Comparison of ENCODE assay signal across 1 cellular context in the genomic region with DNA sequence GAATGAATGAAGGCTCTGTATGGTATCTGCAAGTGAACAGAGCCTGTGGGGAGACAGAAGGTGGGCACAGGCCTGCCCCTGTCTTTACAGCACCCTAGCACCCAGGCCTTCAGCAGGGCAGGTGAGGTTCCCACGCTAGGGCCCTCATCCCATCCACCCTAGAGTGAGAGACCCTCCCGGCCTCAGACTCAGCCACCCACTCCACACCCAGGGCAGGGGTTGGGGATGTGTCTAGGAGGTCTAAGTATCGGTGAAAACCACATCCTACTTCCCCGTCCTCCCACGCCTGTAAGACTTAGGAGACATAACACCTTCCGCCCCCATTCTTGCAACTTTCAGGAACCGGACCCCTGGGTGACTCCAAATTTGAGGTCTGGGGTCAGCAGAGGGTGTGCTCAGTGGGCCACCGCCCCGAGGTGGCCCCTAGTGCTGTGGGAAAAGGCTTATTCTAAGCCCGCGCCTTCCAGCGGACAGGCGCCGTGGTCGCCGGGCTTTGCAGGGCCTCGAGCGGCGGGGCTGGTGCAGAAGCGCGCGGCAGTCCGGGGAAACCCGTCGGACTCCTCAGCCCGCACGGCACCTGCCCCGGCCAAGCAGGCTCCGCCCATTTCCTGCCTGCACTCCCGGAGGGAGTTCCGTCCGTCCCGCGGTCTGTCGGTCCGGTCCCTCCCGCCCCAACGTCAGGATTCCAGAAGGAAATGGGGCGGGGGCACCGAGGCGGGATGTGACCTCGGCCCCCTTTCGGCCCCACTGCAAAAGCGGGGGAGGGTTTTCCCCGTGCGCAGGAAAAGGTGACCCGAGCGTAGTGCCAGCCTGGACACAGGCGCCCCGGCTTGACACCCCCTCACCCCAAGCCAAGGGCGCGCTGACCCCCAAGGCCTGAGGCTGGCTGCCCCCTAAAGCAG.
TF ChIP-seq lines count a peak whose summit lies in the region.

No MANE protein-coding gene starts in this region.

TF ChIP-seq in K562, 482 proteins besides CTCF, POLR2A, EP300 and RAD21 (continued from another document and continues in another):
- TF ChIP-seq, protein P1, sequence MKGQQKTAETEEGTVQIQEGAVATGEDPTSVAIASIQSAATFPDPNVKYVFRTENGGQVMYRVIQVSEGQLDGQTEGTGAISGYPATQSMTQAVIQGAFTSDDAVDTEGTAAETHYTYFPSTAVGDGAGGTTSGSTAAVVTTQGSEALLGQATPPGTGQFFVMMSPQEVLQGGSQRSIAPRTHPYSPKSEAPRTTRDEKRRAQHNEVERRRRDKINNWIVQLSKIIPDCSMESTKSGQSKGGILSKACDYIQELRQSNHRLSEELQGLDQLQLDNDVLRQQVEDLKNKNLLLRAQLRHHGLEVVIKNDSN (CRISPR knock-in tag; IDR thresholded peaks at IDR 0.05) = no peak
- TF ChIP-seq, protein P2, sequence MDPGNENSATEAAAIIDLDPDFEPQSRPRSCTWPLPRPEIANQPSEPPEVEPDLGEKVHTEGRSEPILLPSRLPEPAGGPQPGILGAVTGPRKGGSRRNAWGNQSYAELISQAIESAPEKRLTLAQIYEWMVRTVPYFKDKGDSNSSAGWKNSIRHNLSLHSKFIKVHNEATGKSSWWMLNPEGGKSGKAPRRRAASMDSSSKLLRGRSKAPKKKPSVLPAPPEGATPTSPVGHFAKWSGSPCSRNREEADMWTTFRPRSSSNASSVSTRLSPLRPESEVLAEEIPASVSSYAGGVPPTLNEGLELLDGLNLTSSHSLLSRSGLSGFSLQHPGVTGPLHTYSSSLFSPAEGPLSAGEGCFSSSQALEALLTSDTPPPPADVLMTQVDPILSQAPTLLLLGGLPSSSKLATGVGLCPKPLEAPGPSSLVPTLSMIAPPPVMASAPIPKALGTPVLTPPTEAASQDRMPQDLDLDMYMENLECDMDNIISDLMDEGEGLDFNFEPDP (CRISPR knock-in tag; IDR thresholded peaks at IDR 0.05) = no peak
- TF ChIP-seq HOXB6 (CRISPR knock-in tag; IDR thresholded peaks at IDR 0.05; ENCODE audit: borderline replicate concordance) (no peak), ZKSCAN8 (CRISPR knock-in tag; IDR thresholded peaks at IDR 0.05) (no peak), ZNF354B (CRISPR knock-in tag; IDR thresholded peaks at IDR 0.05) (no peak), BRF1 (IDR thresholded peaks at IDR 0.05; ENCODE audit: borderline replicate concordance, extremely low read depth, insufficient read length) (no peak), ZNF316 (IDR thresholded peaks at IDR 0.05) (no peak), RUNX1 (IDR thresholded peaks at IDR 0.05; ENCODE audit: low read depth) (no peak), FIP1L1 (IDR thresholded peaks at IDR 0.05; ENCODE audit: low read depth, low read length, poor library complexity, severe bottlenecking) (no peak), WHSC1 (IDR thresholded peaks at IDR 0.05; ENCODE audit: low read length) (no peak), ZBTB7A (IDR thresholded peaks at IDR 0.05; ENCODE audit: borderline replicate concordance, control insufficient read depth, low read depth, low read length) (peak; percentile 70; the same call in 1 of the 2 replicates), TRIM28 (IDR thresholded peaks at IDR 0.05) (no peak), ZBED1 (IDR thresholded peaks at IDR 0.05) (no peak), RBM25 (IDR thresholded peaks at IDR 0.05; ENCODE audit: low read depth, low read length, severe bottlenecking) (no peak), RCOR1 (IDR thresholded peaks at IDR 0.05; ENCODE audit: borderline replicate concordance in 1 of 2, low read depth in 2 of 2, low read length in 2 of 2) (0 out of 4 replicates have a peak, but pooled peaks of 1 of the 2 experiments have one; percentile 18), HDAC6 (IDR thresholded peaks at IDR 0.05; ENCODE audit: low read depth, low read length) (no peak), ZNF12 (CRISPR knock-in tag; IDR thresholded peaks at IDR 0.05) (no peak), ZNF586 (CRISPR knock-in tag; conservative IDR thresholded peaks at IDR 0.05) (no peak), ZBTB17 (CRISPR knock-in tag; IDR thresholded peaks at IDR 0.05) (peak; percentile 50; the same call in 1 of the 2 replicates), ZNF347 (CRISPR knock-in tag; IDR thresholded peaks at IDR 0.05; ENCODE audit: low read depth) (no peak), CC2D1A (IDR thresholded peaks at IDR 0.05) (no peak), PPARD (CRISPR knock-in tag; IDR thresholded peaks at IDR 0.05) (no peak), CBFB (CRISPR knock-in tag; IDR thresholded peaks at IDR 0.05) (no peak), ASH1L (IDR thresholded peaks at IDR 0.05; ENCODE audit: borderline replicate concordance, low read depth, partially characterized antibody) (no peak), ZSCAN29 (IDR thresholded peaks at IDR 0.05) (no peak), ZNF197 (CRISPR knock-in tag; IDR thresholded peaks at IDR 0.05; ENCODE audit: low read depth) (no peak), NFXL1 (CRISPR knock-in tag; IDR thresholded peaks at IDR 0.05) (no peak), ZNF121 (CRISPR knock-in tag; conservative IDR thresholded peaks at IDR 0.05) (no peak), KDM5B (IDR thresholded peaks at IDR 0.05; ENCODE audit: insufficient replicate concordance, low read depth, low read length) (peak; percentile 34)
- TF ChIP-seq, protein P3, sequence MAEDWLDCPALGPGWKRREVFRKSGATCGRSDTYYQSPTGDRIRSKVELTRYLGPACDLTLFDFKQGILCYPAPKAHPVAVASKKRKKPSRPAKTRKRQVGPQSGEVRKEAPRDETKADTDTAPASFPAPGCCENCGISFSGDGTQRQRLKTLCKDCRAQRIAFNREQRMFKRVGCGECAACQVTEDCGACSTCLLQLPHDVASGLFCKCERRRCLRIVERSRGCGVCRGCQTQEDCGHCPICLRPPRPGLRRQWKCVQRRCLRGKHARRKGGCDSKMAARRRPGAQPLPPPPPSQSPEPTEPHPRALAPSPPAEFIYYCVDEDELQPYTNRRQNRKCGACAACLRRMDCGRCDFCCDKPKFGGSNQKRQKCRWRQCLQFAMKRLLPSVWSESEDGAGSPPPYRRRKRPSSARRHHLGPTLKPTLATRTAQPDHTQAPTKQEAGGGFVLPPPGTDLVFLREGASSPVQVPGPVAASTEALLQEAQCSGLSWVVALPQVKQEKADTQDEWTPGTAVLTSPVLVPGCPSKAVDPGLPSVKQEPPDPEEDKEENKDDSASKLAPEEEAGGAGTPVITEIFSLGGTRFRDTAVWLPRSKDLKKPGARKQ (CRISPR knock-in tag; IDR thresholded peaks at IDR 0.05) = no peak
- TF ChIP-seq, protein P4, sequence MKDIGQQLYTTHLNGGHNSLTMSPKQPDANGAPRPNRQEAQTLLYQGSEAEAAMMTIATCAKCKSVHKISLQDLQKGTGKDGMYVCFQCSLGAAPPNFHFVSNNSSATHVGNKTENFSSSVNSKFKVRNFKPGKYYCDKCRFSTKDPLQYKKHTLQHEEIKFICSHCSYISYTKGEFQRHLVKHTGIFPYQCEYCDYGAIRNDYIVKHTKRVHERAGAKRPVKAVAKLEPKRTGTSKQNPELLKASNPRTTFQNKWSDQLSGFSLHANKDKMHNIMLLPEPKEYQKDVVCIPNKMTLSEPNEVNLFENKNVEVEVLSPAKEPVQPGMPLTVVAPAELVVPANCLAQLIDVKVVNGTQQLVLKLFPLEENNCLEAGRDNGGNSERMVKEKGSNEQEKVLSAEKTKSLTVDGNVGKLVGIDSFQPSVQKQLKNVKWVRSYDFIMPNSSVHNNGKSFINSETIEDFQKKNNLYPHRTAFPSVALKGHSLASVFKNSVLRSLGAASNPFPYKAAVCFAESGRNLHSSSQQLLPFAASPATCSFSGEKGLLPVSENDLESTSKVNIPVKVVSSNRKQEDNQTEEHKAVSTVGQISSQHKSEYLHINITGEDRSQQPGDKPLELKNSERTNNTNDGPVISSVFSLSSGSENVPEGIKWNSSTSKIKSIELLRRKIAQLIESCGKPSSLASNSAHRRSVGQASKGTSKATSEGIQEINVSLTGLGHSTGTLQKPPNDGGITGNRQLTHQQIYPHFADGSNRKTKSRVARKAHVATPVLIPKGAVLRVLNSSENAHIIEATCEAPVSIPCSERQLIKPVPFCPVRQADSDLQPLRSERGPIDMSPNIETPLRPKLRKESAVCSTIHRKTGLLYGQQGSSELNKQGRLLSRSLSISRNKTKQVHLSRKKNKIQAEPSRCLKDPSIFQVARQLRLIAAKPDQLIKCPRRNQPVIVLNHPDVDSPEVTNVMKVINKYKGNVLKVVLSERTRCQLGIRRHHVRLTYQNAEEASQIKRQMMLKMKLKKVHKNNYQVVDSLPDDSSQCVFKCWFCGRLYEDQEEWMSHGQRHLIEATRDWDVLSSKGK (CRISPR knock-in tag; IDR thresholded peaks at IDR 0.05) = no peak
- TF ChIP-seq, protein P5, sequence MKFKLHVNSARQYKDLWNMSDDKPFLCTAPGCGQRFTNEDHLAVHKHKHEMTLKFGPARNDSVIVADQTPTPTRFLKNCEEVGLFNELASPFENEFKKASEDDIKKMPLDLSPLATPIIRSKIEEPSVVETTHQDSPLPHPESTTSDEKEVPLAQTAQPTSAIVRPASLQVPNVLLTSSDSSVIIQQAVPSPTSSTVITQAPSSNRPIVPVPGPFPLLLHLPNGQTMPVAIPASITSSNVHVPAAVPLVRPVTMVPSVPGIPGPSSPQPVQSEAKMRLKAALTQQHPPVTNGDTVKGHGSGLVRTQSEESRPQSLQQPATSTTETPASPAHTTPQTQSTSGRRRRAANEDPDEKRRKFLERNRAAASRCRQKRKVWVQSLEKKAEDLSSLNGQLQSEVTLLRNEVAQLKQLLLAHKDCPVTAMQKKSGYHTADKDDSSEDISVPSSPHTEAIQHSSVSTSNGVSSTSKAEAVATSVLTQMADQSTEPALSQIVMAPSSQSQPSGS (CRISPR knock-in tag; IDR thresholded peaks at IDR 0.05) = no peak
- TF ChIP-seq, protein P6, sequence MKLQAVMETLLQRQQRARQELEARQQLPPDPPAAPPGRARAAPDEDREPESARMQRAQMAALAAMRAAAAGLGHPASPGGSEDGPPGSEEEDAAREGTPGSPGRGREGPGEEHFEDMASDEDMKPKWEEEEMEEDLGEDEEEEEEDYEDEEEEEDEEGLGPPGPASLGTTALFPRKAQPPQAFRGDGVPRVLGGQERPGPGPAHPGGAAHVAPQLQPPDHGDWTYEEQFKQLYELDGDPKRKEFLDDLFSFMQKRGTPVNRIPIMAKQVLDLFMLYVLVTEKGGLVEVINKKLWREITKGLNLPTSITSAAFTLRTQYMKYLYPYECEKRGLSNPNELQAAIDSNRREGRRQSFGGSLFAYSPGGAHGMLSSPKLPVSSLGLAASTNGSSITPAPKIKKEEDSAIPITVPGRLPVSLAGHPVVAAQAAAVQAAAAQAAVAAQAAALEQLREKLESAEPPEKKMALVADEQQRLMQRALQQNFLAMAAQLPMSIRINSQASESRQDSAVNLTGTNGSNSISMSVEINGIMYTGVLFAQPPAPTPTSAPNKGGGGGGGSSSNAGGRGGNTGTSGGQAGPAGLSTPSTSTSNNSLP (IDR thresholded peaks at IDR 0.05; ENCODE audit: borderline replicate concordance, low read depth, low read length) = no peak
- TF ChIP-seq, protein P7, sequence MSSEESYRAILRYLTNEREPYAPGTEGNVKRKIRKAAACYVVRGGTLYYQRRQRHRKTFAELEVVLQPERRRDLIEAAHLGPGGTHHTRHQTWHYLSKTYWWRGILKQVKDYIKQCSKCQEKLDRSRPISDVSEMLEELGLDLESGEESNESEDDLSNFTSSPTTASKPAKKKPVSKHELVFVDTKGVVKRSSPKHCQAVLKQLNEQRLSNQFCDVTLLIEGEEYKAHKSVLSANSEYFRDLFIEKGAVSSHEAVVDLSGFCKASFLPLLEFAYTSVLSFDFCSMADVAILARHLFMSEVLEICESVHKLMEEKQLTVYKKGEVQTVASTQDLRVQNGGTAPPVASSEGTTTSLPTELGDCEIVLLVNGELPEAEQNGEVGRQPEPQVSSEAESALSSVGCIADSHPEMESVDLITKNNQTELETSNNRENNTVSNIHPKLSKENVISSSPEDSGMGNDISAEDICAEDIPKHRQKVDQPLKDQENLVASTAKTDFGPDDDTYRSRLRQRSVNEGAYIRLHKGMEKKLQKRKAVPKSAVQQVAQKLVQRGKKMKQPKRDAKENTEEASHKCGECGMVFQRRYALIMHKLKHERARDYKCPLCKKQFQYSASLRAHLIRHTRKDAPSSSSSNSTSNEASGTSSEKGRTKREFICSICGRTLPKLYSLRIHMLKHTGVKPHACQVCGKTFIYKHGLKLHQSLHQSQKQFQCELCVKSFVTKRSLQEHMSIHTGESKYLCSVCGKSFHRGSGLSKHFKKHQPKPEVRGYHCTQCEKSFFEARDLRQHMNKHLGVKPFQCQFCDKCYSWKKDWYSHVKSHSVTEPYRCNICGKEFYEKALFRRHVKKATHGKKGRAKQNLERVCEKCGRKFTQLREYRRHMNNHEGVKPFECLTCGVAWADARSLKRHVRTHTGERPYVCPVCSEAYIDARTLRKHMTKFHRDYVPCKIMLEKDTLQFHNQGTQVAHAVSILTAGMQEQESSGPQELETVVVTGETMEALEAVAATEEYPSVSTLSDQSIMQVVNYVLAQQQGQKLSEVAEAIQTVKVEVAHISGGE (CRISPR knock-in tag; IDR thresholded peaks at IDR 0.05) = peak; percentile 64 to 94 (median 92); a peak in 5 of 6 replicates
- TF ChIP-seq, protein P8, sequence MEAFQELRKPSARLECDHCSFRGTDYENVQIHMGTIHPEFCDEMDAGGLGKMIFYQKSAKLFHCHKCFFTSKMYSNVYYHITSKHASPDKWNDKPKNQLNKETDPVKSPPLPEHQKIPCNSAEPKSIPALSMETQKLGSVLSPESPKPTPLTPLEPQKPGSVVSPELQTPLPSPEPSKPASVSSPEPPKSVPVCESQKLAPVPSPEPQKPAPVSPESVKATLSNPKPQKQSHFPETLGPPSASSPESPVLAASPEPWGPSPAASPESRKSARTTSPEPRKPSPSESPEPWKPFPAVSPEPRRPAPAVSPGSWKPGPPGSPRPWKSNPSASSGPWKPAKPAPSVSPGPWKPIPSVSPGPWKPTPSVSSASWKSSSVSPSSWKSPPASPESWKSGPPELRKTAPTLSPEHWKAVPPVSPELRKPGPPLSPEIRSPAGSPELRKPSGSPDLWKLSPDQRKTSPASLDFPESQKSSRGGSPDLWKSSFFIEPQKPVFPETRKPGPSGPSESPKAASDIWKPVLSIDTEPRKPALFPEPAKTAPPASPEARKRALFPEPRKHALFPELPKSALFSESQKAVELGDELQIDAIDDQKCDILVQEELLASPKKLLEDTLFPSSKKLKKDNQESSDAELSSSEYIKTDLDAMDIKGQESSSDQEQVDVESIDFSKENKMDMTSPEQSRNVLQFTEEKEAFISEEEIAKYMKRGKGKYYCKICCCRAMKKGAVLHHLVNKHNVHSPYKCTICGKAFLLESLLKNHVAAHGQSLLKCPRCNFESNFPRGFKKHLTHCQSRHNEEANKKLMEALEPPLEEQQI (IDR thresholded peaks at IDR 0.05) = no peak
- TF ChIP-seq, protein P9, sequence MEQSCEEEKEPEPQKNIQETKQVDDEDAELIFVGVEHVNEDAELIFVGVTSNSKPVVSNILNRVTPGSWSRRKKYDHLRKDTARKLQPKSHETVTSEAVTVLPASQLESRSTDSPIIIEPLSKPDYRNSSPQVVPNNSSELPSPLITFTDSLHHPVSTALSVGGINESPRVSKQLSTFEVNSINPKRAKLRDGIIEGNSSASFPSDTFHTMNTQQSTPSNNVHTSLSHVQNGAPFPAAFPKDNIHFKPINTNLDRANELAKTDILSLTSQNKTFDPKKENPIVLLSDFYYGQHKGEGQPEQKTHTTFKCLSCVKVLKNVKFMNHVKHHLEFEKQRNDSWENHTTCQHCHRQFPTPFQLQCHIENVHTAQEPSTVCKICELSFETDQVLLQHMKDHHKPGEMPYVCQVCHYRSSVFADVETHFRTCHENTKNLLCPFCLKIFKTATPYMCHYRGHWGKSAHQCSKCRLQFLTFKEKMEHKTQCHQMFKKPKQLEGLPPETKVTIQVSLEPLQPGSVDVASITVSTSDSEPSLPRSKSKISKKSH (CRISPR knock-in tag; IDR thresholded peaks at IDR 0.05) = no peak
- TF ChIP-seq, protein P10, sequence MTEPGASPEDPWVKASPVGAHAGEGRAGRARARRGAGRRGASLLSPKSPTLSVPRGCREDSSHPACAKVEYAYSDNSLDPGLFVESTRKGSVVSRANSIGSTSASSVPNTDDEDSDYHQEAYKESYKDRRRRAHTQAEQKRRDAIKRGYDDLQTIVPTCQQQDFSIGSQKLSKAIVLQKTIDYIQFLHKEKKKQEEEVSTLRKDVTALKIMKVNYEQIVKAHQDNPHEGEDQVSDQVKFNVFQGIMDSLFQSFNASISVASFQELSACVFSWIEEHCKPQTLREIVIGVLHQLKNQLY (CRISPR knock-in tag; conservative IDR thresholded peaks at IDR 0.05) = no peak
